In the genomic region with DNA sequence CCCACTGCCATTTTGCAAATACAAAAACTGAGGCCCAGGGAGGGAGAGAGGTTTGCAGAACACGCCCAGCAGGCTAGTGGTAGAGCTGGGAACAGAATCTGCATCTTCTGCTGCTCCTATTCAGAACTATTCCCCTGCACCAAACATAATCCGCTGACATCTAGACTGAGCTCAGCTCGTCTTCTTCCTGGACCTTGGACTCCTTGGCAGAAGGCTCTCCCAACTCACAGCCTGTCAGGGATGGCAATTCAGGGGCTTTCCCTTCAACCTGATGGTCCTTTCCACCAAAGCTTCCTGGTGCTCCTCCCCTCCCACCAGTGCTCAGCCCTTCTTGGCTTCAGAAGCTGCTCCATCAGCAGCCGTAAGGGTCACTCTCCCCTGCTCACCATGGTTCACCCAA, we compare ENCODE assay signal across 25 cellular contexts. TPM values are rescaled to one million over a fixed set of nuclear protein-coding genes. Genes with fewer than 3 reads are reported as not detected.
DNase-seq lines count a peak whose midpoint lies in the region; ATAC-seq, FAIRE-seq and TF ChIP-seq lines count a peak whose summit lies in the region.
"Had no signal": no experiment of that assay in that cellular context is flagged by ENCODE, and none has a peak within 500 bp of the region (broad histone marks: within the 10 kb centered on the region; RNA-seq: fewer than 3 reads in every experiment).

No MANE protein-coding gene starts in this region.

- intact Hi-C loops in uterus (cut with DNase I; ENCODE audit: low total_unique reads): loop anchor here (10.0 kb wide), 1 partner anchor 273 kb away; no protein-coding TSS in a partner anchor
- intact Hi-C loops in testis (cut with DNase I; ENCODE audit: low total_unique reads): no loop called here

- TF ChIP-seq POLR2A in uterus (IDR thresholded peaks at IDR 0.05) (no peak), testis (IDR thresholded peaks at IDR 0.05) (no peak)

- no peak overlapping the region for H3K4me2 ChIP-seq in astrocyte (ENCODE audit: low read length)
- H3K4me2 ChIP-seq: BLaER1 treated with 17β-estradiol and CSF1 and Interleukin-3, amounts not matched to agents 10 nM and 100 nM had no signal

- H3K36me3 Mint-ChIP-seq in astrocyte (ENCODE audit: low read depth, unreplicated experiment): no peaks in the 10 kb centered on the region
- H3K36me3 Mint-ChIP-seq: CD8-positive, alpha-beta T cell; IgD-negative memory B cell had no signal

- DNase-seq in astrocyte (ENCODE audit: low read depth) (no peak), uterus (no peak), testis (no peak), activated T-cell treated with anti-CD3 and anti-CD28 coated beads for 4 hours (no peak)
- DNase-seq: Calu3; CD8-positive, alpha-beta T cell; DMS153; GOT3; MV-4-11; NCI-H1105 treated with DMSO at 0.1 percent for 48 hours; NCI-H1694; NCI-H2081 treated with DMSO at 0.1 percent for 48 hours; NCI-H2171 treated with DMSO at 0.1 percent for 48 hours; NCI-H524 treated with DMSO at 0.1 percent for 48 hours had no signal

- H3K4me3 ChIP-seq in astrocyte (ENCODE audit: insufficient read depth, low read depth, low read length) (no peak overlapping the region), iPS-20b (ENCODE audit: low read length) (peak overlapping the region; percentile 43; the same call in 1 of the 2 replicates), rectal smooth muscle tissue (ENCODE audit: low read length) (peak overlapping the region; percentile 58), uterus (peak overlapping the region; percentile 7 to 18), testis (no peak overlapping the region)
- H3K4me3 ChIP-seq: BLaER1 treated with 17β-estradiol and CSF1 and Interleukin-3, amounts not matched to agents 10 nM and 100 nM; SJSA1 had no signal

- no peak overlapping the region for H3K27ac ChIP-seq in astrocyte (ENCODE audit: low read depth, low read length)
- H3K27ac ChIP-seq in iPS-20b (ENCODE audit: low read length): no peak overlapping the region
- no peak overlapping the region for H3K27ac ChIP-seq in rectal smooth muscle tissue (ENCODE audit: low read depth, low read length)
- peak overlapping the region; percentile 2 to 13 for H3K27ac ChIP-seq in uterus
- no peak overlapping the region for H3K27ac ChIP-seq in testis
- H3K27ac ChIP-seq: BLaER1 treated with 17β-estradiol and CSF1 and Interleukin-3, amounts not matched to agents 10 nM and 100 nM; SJSA1 had no signal

- no peaks in the 10 kb centered on the region for H3K9me3 ChIP-seq in astrocyte (ENCODE audit: insufficient read depth, low read depth, low read length)
- no peaks in the 10 kb centered on the region for H3K9me3 ChIP-seq in iPS-20b (ENCODE audit: insufficient read depth, low read depth, low read length)
- no peaks in the 10 kb centered on the region for H3K9me3 ChIP-seq in uterus
- no peaks in the 10 kb centered on the region for H3K9me3 ChIP-seq in testis
- H3K9me3 ChIP-seq: BLaER1 treated with 17β-estradiol and CSF1 and Interleukin-3, amounts not matched to agents 10 nM and 100 nM; SJSA1 had no signal

- H3K4me1 ChIP-seq in astrocyte (ENCODE audit: insufficient read depth, low read length) (peaks cover 11% of the 10 kb centered on the region), iPS-20b (ENCODE audit: insufficient read depth, low read length) (peaks cover 28% of the 10 kb centered on the region), rectal smooth muscle tissue (ENCODE audit: control insufficient read depth, insufficient read depth, low read length) (peaks cover 31% of the 10 kb centered on the region), uterus (peaks cover 0 to 6% of the 10 kb centered on the region in 2 donors), testis (peaks cover 5% of the 10 kb centered on the region)

- H3K27me3 ChIP-seq in astrocyte (ENCODE audit: insufficient read depth, low read length): peaks cover 19% of the 10 kb centered on the region
- H3K27me3 ChIP-seq in iPS-20b (ENCODE audit: insufficient read depth, low read length): peaks cover 7% of the 10 kb centered on the region
- H3K27me3 ChIP-seq in rectal smooth muscle tissue (ENCODE audit: control insufficient read depth, insufficient read depth, low read length): no peaks in the 10 kb centered on the region
- no peaks in the 10 kb centered on the region for H3K27me3 ChIP-seq in uterus
- no peaks in the 10 kb centered on the region for H3K27me3 ChIP-seq in testis
- H3K27me3 ChIP-seq: SJSA1 had no signal

- H3K9me3 Mint-ChIP-seq in astrocyte (ENCODE audit: unreplicated experiment): no peaks in the 10 kb centered on the region
- H3K9me3 Mint-ChIP-seq: CD8-positive, alpha-beta T cell; IgD-negative memory B cell had no signal

- H3K4me1 Mint-ChIP-seq in astrocyte (ENCODE audit: low read depth, unreplicated experiment): peaks cover 11% of the 10 kb centered on the region

- H3K27me3 Mint-ChIP-seq in astrocyte (ENCODE audit: low read depth, unreplicated experiment): peaks cover 53% of the 10 kb centered on the region

- WGBS in testis, 2 donors: 84 to 85% methylated on average over 4 of the region's 4 CpGs

- TF ChIP-seq CTCF in astrocyte (IDR thresholded peaks at IDR 0.05; ENCODE audit: insufficient read depth, low read depth, low read length): no peak
- TF ChIP-seq CTCF in uterus (IDR thresholded peaks at IDR 0.05): no peak
- no peak for TF ChIP-seq CTCF in testis (IDR thresholded peaks at IDR 0.05)

- H2AFZ ChIP-seq in astrocyte (ENCODE audit: low read depth, low read length): no peak overlapping the region

- H3K9ac ChIP-seq in astrocyte (ENCODE audit: low read length): no peak overlapping the region
- H3K9ac ChIP-seq in iPS-20b (ENCODE audit: low read depth, low read length): no peak overlapping the region
- H3K9ac ChIP-seq in rectal smooth muscle tissue (ENCODE audit: low read length): no peak overlapping the region
- H3K9ac ChIP-seq: BLaER1 treated with 17β-estradiol and CSF1 and Interleukin-3, amounts not matched to agents 10 nM and 100 nM had no signal

- no peaks in the 10 kb centered on the region for H3K79me2 ChIP-seq in astrocyte (ENCODE audit: insufficient read depth, low read length)

- H3K4me3 Mint-ChIP-seq in astrocyte (ENCODE audit: unreplicated experiment): peak overlapping the region; percentile 27
- H3K4me3 Mint-ChIP-seq: CD8-positive, alpha-beta T cell; IgD-negative memory B cell had no signal

- no peaks in the 10 kb centered on the region for H3K36me3 ChIP-seq in astrocyte (ENCODE audit: insufficient read depth, low read length)
- H3K36me3 ChIP-seq in iPS-20b (ENCODE audit: insufficient read depth, low read depth, low read length): no peaks in the 10 kb centered on the region; the same call in 1 of the 2 replicates
- no peaks in the 10 kb centered on the region for H3K36me3 ChIP-seq in rectal smooth muscle tissue (ENCODE audit: control insufficient read depth, insufficient read depth, low read length)
- no peaks in the 10 kb centered on the region for H3K36me3 ChIP-seq in uterus
- no peaks in the 10 kb centered on the region for H3K36me3 ChIP-seq in testis (ENCODE audit: low read depth, missing control alignments)
- H3K36me3 ChIP-seq: BLaER1 treated with 17β-estradiol and CSF1 and Interleukin-3, amounts not matched to agents 10 nM and 100 nM; SJSA1 had no signal

- no peak overlapping the region for H3K27ac Mint-ChIP-seq in astrocyte (ENCODE audit: unreplicated experiment)
- H3K27ac Mint-ChIP-seq: CD8-positive, alpha-beta T cell; IgD-negative memory B cell had no signal

- FAIRE-seq in astrocyte (lab: Jason Lieb, UNC): no peak
- FAIRE-seq: GM12891 had no signal

- ATAC-seq in GM19324 (IDR thresholded peaks at IDR 0.05; ENCODE audit: low FRiP score, unreplicated experiment): no peak
- ATAC-seq: CD8-positive, alpha-beta T cell; HCT116; Right ventricle myocardium inferior had no signal

- H4K20me1 ChIP-seq in astrocyte (ENCODE audit: insufficient read depth, low read length): peaks cover 23% of the 10 kb centered on the region

RNA-seq across cellular contexts. Expression of a gene that starts 9.5 kb away (rescaled TPM):
- total RNA-seq in astrocyte: 0.20 and 0.50 TPM in 2 replicates
- total RNA-seq in uterus: 10 to 100 TPM in 1 of 4 donors, 1 to 10 TPM in 1, under 1 TPM in 1, not detected in 1; 0.97 to 12.6 (median 1.5) TPM
- total RNA-seq in testis: 1 to 10 TPM in 1 of 2 donors, under 1 TPM in 1; 0.50 to 1.4 TPM
- polyA plus RNA-seq in testis (ENCODE audit: insufficient read depth, low read depth, low replicate concordance): 0.09 TPM
- total RNA-seq: Calu3; CD8-positive, alpha-beta T cell; G401; M059J; Right ventricle myocardium inferior had no signal
- polyA plus RNA-seq: IgD-negative memory B cell had no signal

RNA-seq across cellular contexts. Expression of a gene that starts 27.3 kb away (rescaled TPM):
- total RNA-seq in astrocyte: 30.0 and 33.1 TPM in 2 replicates
- total RNA-seq in uterus: 10 to 100 TPM; 28.7 to 57.9 (median 33.4) TPM
- total RNA-seq in testis: 10 to 100 TPM; 21.2 to 23.7 TPM
- polyA plus RNA-seq in testis (ENCODE audit: insufficient read depth, low read depth, low replicate concordance): 50.0 TPM

RNA-seq across cellular contexts. Expression of a gene that starts 39.8 kb away (rescaled TPM):
- total RNA-seq in astrocyte (5.0 and 6.6 TPM in 2 replicates), uterus (1 to 10 TPM in 2 of 4 donors, under 1 TPM in 1, not detected in 1; 0.26 to 3.5 (median 1.5) TPM), testis (1 to 10 TPM; 1.6 to 3.1 TPM)
- 1.2 TPM for polyA plus RNA-seq in testis (ENCODE audit: insufficient read depth, low read depth, low replicate concordance)
- total RNA-seq: SJSA1 had no signal

RNA-seq across cellular contexts. Expression of a gene that starts 55.4 kb away (rescaled TPM):
- total RNA-seq in astrocyte (3.9 and 4.6 TPM in 2 replicates), uterus (10 to 100 TPM; 13.8 to 35.0 (median 24.0) TPM), testis (10 to 100 TPM; 13.0 to 17.7 TPM)
- polyA plus RNA-seq in testis (ENCODE audit: insufficient read depth, low read depth, low replicate concordance): 10.2 TPM

Comparison
In these comparisons a context has a peak if more than half of its experiments do, and no peak if none do; other contexts are left out.
1. H3K27ac ChIP-seq: peak in uterus (2 of 2); none in astrocyte (single experiment), iPS-20b (single experiment), rectal smooth muscle tissue (single experiment) and testis (0 of 2).
2. H3K4me3 ChIP-seq: peak in iPS-20b (single experiment), rectal smooth muscle tissue (single experiment) and uterus (2 of 2); none in astrocyte (single experiment) and testis (0 of 2).